ENCODE assay signal across 1 cellular context in genomic region chr5:10633271-10634049, GRCh38.
A peak's percentile ranks its signal among the peaks of the same experiment; 100 is the strongest.
TF ChIP-seq lines count a peak whose summit lies in the region.

No MANE protein-coding gene starts in this region.

TF ChIP-seq in K562, 482 proteins besides CTCF, POLR2A, EP300 and RAD21 (continued from another document):
- TF ChIP-seq ATF3 (IDR thresholded peaks at IDR 0.05) (0 out of 2 replicates have a peak, but pooled peaks have one; percentile 4), ATF3 (CRISPR knock-in tag; conservative IDR thresholded peaks at IDR 0.05) (no peak), TFAP4 (CRISPR knock-in tag; IDR thresholded peaks at IDR 0.05; ENCODE audit: borderline replicate concordance) (no peak), ASH1L (IDR thresholded peaks at IDR 0.05; ENCODE audit: borderline replicate concordance, low read depth, partially characterized antibody) (no peak)
